23 cellular contexts compared by ENCODE assay signal in genomic region chr10:12165036-12165435, GRCh38. TPM values are rescaled to one million over a fixed set of nuclear protein-coding genes. Genes with fewer than 3 reads are reported as not detected.
DNase-seq lines count a peak whose midpoint lies in the region; ATAC-seq, FAIRE-seq and TF ChIP-seq lines count a peak whose summit lies in the region.
"Had no signal": no experiment of that assay in that cellular context is flagged by ENCODE, and none has a peak within 500 bp of the region (broad histone marks: within the 10 kb centered on the region; RNA-seq: fewer than 3 reads in every experiment).

No MANE protein-coding gene starts in this region.

- H3K27ac ChIP-seq in naive thymus-derived CD4-positive, alpha-beta T cell (ENCODE audit: low read depth, low read length), result no peak overlapping the region
- H3K27ac ChIP-seq: esophagus muscularis mucosa, GM23248, HL-60, right atrium auricular region had no signal

- H3K4me3 Mint-ChIP-seq in activated T-cell treated with anti-CD3 and anti-CD28 coated beads, Interleukin-2, amount 50 U/mL, for 24 hours, result no peak overlapping the region
- no peak overlapping the region for H3K4me3 Mint-ChIP-seq in activated B cell treated with CpG ODN at 0.5 μM for 24 hours
- no peak overlapping the region for H3K4me3 Mint-ChIP-seq in naive thymus-derived CD4-positive, alpha-beta T cell

- no peak for TF ChIP-seq POLR2A in H54 (IDR thresholded peaks at IDR 0.05; ENCODE audit: low read depth, low read length)

- H3K9me3 Mint-ChIP-seq in activated T-cell treated with anti-CD3 and anti-CD28 coated beads, Interleukin-2, amount 50 U/mL, for 24 hours, result no peaks in the 10 kb centered on the region
- H3K9me3 Mint-ChIP-seq in activated B cell treated with CpG ODN at 0.5 μM for 24 hours, result no peaks in the 10 kb centered on the region
- H3K9me3 Mint-ChIP-seq in naive thymus-derived CD4-positive, alpha-beta T cell, result no peaks in the 10 kb centered on the region

- intact Hi-C loops in activated B cell treated with CpG ODN at 0.5 μM for 24 hours (cut with micrococcal nuclease), result no loop called here
- intact Hi-C loops in sciatic nerve (cut with DNase I), result no loop called here
- intact Hi-C loops in naive thymus-derived CD4-positive, alpha-beta T cell (cut with micrococcal nuclease), result no loop called here

- peaks cover 92% of the 10 kb centered on the region for H3K36me3 Mint-ChIP-seq in activated T-cell treated with anti-CD3 and anti-CD28 coated beads, Interleukin-2, amount 50 U/mL, for 24 hours (ENCODE audit: low read depth)
- peaks cover 80% of the 10 kb centered on the region for H3K36me3 Mint-ChIP-seq in activated B cell treated with CpG ODN at 0.5 μM for 24 hours (ENCODE audit: low read depth)
- peaks cover 3 to 52% (median 34%) of the 10 kb centered on the region in 5 donors for H3K36me3 Mint-ChIP-seq in naive thymus-derived CD4-positive, alpha-beta T cell

- no peaks in the 10 kb centered on the region for H3K27me3 Mint-ChIP-seq in activated T-cell treated with anti-CD3 and anti-CD28 coated beads, Interleukin-2, amount 50 U/mL, for 24 hours
- no peaks in the 10 kb centered on the region for H3K27me3 Mint-ChIP-seq in activated B cell treated with CpG ODN at 0.5 μM for 24 hours
- H3K27me3 Mint-ChIP-seq in naive thymus-derived CD4-positive, alpha-beta T cell, result no peaks in the 10 kb centered on the region

- CTCF ChIA-PET in activated B cell treated with CpG ODN at 0.5 μM for 24 hours (lab: Charles Lee), result no interaction called here
- CTCF ChIA-PET in naive thymus-derived CD4-positive, alpha-beta T cell (lab: Charles Lee), result no interaction called here

- H3K27ac Mint-ChIP-seq in activated T-cell treated with anti-CD3 and anti-CD28 coated beads, Interleukin-2, amount 50 U/mL, for 24 hours, result peak overlapping the region; percentile 68
- peak overlapping the region; percentile 68 for H3K27ac Mint-ChIP-seq in activated B cell treated with CpG ODN at 0.5 μM for 24 hours
- H3K27ac Mint-ChIP-seq in naive thymus-derived CD4-positive, alpha-beta T cell, result peak overlapping the region in 4 of 9 donors; percentile 1 to 57 (median 24)

- DNase-seq in activated T-cell treated with anti-CD3 and anti-CD28 coated beads, Interleukin-2, amount 50 U/mL, for 24 hours, result no peak
- no peak for DNase-seq in activated T-cell treated with anti-CD3 and anti-CD28 coated beads, Interleukin-2, amount 50 U/mL, for 48 hours
- DNase-seq in activated B cell treated with CpG ODN at 0.5 μM for 24 hours (no peak), globus pallidus (ENCODE audit: low spot score) (peak; percentile 64), sciatic nerve (ENCODE audit: low spot score) (no peak), foreskin fibroblast (no peak), H54 (ENCODE audit: insufficient read length, low spot score) (no peak)
- no peak for DNase-seq in naive thymus-derived CD4-positive, alpha-beta T cell
- DNase-seq: activated CD4-positive, alpha-beta T cell treated with anti-CD3 and anti-CD28 coated beads for 48 hours; activated naive CD4-positive, alpha-beta T cell treated with anti-CD3 and anti-CD28 coated beads, Interleukin-2, amount 50 U/mL, for 16 hours; effector memory CD4-positive, alpha-beta T cell; GM23248; IMR-90; kidney; NCI-H1105 treated with DMSO at 0.1 percent for 48 hours; NCI-H446; OCI-M1; SHP77 had no signal

- H3K36me3 ChIP-seq in naive thymus-derived CD4-positive, alpha-beta T cell (ENCODE audit: control insufficient read depth in 2 of 3, insufficient read depth in 3 of 3, low read length in 3 of 3), result peaks cover 0 to 76% (median 6%) of the 10 kb centered on the region in 3 experiments

- H3K4me1 Mint-ChIP-seq in activated T-cell treated with anti-CD3 and anti-CD28 coated beads, Interleukin-2, amount 50 U/mL, for 24 hours (ENCODE audit: low read depth), result peaks cover 4% of the 10 kb centered on the region
- H3K4me1 Mint-ChIP-seq in activated B cell treated with CpG ODN at 0.5 μM for 24 hours, result no peaks in the 10 kb centered on the region
- H3K4me1 Mint-ChIP-seq in naive thymus-derived CD4-positive, alpha-beta T cell, result no peaks in the 10 kb centered on the region

- H3K4me3 ChIP-seq in foreskin fibroblast (ENCODE audit: low read depth in 1 of 2, low read length in 2 of 2), result no peak overlapping the region
- H3K4me3 ChIP-seq in naive thymus-derived CD4-positive, alpha-beta T cell (ENCODE audit: low read length), result no peak overlapping the region
- H3K4me3 ChIP-seq: esophagus muscularis mucosa, GM23248, lung, right atrium auricular region had no signal

- no peaks in the 10 kb centered on the region for H3K9me3 ChIP-seq in naive thymus-derived CD4-positive, alpha-beta T cell (ENCODE audit: control insufficient read depth in 2 of 3, low read length in 3 of 3)
- H3K9me3 ChIP-seq: esophagus muscularis mucosa, right atrium auricular region had no signal

- no peak for FAIRE-seq in H54 (lab: Jason Lieb, UNC)
- FAIRE-seq: D721Med, kidney had no signal

- TF ChIP-seq CTCF in activated B cell treated with CpG ODN at 0.5 μM for 24 hours (IDR thresholded peaks at IDR 0.05) (no peak), foreskin fibroblast (IDR thresholded peaks at IDR 0.05; ENCODE audit: low read depth, low read length) (no peak)

- no peaks in the 10 kb centered on the region for H3K4me1 ChIP-seq in naive thymus-derived CD4-positive, alpha-beta T cell (ENCODE audit: control insufficient read depth in 2 of 2, insufficient read depth in 2 of 2, low read length in 2 of 2)
- H3K4me1 ChIP-seq: esophagus muscularis mucosa, right atrium auricular region had no signal

- no peaks in the 10 kb centered on the region for H3K27me3 ChIP-seq in naive thymus-derived CD4-positive, alpha-beta T cell (ENCODE audit: control insufficient read depth in 2 of 2, insufficient read depth in 2 of 2, low read length in 2 of 2)
- H3K27me3 ChIP-seq: esophagus muscularis mucosa, right atrium auricular region had no signal

- POLR2A ChIA-PET in activated B cell treated with CpG ODN at 0.5 μM for 24 hours (lab: Charles Lee), result no interaction called here
- POLR2A ChIA-PET in naive thymus-derived CD4-positive, alpha-beta T cell (lab: Charles Lee), result no interaction called here

- ATAC-seq in activated B cell treated with CpG ODN at 0.5 μM for 24 hours (ENCODE audit: low read depth) (no peak), sciatic nerve (peak; percentile 42)
- ATAC-seq in naive thymus-derived CD4-positive, alpha-beta T cell, result no peak

RNA-seq across cellular contexts. Expression of gene NUDT5, which starts 30.7 kb away (rescaled TPM):
- total RNA-seq in activated B cell treated with CpG ODN at 0.5 μM for 24 hours (53.2 and 57.3 TPM in 2 replicates), sciatic nerve (36.2 TPM)
- total RNA-seq in naive thymus-derived CD4-positive, alpha-beta T cell, result 10 to 100 TPM; 24.5 to 89.4 (median 47.4) TPM
- polyA plus RNA-seq in naive thymus-derived CD4-positive, alpha-beta T cell, result 10 to 100 TPM; 44.1 to 57.3 TPM

RNA-seq across cellular contexts. Expression of gene CDC123, which starts 31.0 kb away (rescaled TPM):
- 81.1 and 84.6 TPM in 2 replicates for total RNA-seq in activated B cell treated with CpG ODN at 0.5 μM for 24 hours
- total RNA-seq in sciatic nerve, result 42.2 TPM
- total RNA-seq in naive thymus-derived CD4-positive, alpha-beta T cell, result 10 to 100 TPM; 27.0 to 97.8 (median 34.2) TPM
- polyA plus RNA-seq in naive thymus-derived CD4-positive, alpha-beta T cell, result 10 to 100 TPM; 80.8 to 95.5 TPM

RNA-seq across cellular contexts. Expression of gene SEC61A2, which starts 35.6 kb away (rescaled TPM):
- total RNA-seq in activated B cell treated with CpG ODN at 0.5 μM for 24 hours (13.3 and 20.8 TPM in 2 replicates), sciatic nerve (18.3 TPM)
- 10 to 100 TPM in 3 of 5 experiments, 1 to 10 TPM in 2; 7.8 to 15.7 (median 12.7) TPM for total RNA-seq in naive thymus-derived CD4-positive, alpha-beta T cell
- 1 to 10 TPM; 1.9 to 2.2 TPM for polyA plus RNA-seq in naive thymus-derived CD4-positive, alpha-beta T cell
